ENCODE assay signal across 13 cellular contexts in the genomic region with DNA sequence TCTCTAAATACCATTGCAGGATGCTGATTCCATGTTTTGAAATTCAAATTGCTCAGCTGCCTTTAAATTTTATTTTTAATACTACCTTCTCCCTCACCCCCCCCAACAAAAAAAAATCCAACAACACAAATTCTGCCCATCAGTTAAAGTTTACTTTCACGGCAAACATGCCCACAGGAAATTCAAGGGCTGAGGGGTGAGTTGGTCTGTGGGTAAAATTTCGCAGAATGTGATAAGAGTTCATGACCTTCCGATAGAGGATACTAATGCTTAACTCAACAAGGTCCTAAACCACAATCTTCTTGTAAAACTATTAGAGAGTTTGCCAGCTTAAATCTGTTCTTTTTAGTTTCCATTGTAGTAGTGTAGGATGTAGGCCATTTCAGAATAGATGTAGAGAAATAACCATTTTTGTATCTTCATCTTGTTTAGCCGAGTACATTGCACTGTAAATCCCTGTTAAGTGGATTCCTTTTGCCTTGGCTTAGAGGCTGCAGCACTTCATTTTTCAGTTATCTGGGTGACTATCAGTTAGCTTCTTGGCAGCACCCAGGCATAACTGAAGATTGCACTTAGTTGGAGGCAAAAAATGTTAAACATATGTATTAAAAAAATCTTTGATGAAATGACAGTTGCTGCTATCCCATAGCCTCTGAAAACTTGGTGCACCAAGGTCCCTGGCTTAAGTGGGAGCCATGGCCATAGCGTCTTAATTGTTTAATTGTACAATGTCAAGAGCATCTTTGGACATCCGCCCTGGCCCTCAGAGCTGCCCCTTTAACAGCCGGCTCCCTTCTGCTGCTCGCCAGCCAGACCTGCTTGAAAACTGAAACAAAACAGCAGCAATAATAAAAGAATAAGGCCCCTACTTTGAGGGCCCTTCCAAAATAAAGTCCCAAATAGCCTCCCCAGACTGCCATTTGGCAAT.
DNase-seq lines count a peak whose midpoint lies in the region; FAIRE-seq and TF ChIP-seq lines count a peak whose summit lies in the region.
"Had no signal": no experiment of that assay in that cellular context is flagged by ENCODE, and none has a peak within 500 bp of the region (broad histone marks: within the 10 kb centered on the region; RNA-seq: fewer than 3 reads in every experiment).

No MANE protein-coding gene starts in this region.

- no peaks in the 10 kb centered on the region for H3K9me3 Mint-ChIP-seq in astrocyte (ENCODE audit: unreplicated experiment)
- H3K9me3 Mint-ChIP-seq in mesothelial cell of epicardium = no peaks in the 10 kb centered on the region
- H3K9me3 Mint-ChIP-seq in activated CD4-positive, alpha-beta T cell treated with anti-CD3 and anti-CD28 coated beads, Interleukin-2, amount 10 ng/mL, durations not matched to agents 7 days and 5 days = no peaks in the 10 kb centered on the region
- H3K9me3 Mint-ChIP-seq in HFFc6 = no peaks in the 10 kb centered on the region

- no peaks in the 10 kb centered on the region for H3K79me2 ChIP-seq in astrocyte (ENCODE audit: insufficient read depth, low read length)

- FAIRE-seq in astrocyte (lab: Jason Lieb, UNC) = no peak

- no peak overlapping the region for H2AFZ ChIP-seq in astrocyte (ENCODE audit: low read depth, low read length)

- peak overlapping the region; percentile 93 for H3K27ac ChIP-seq in BLaER1
- no peak overlapping the region for H3K27ac ChIP-seq in HUES64 (ENCODE audit: low read depth, low read length)
- H3K27ac ChIP-seq in astrocyte (ENCODE audit: low read depth, low read length) = no peak overlapping the region
- H3K27ac ChIP-seq: gastrocnemius medialis had no signal

- H4K20me1 ChIP-seq in BLaER1 (peaks cover 54% of the 10 kb centered on the region), astrocyte (ENCODE audit: insufficient read depth, low read length) (no peaks in the 10 kb centered on the region)

- H3K4me3 Mint-ChIP-seq in astrocyte (ENCODE audit: unreplicated experiment) = no peak overlapping the region
- peak overlapping the region; percentile 21 for H3K4me3 Mint-ChIP-seq in mesothelial cell of epicardium
- H3K4me3 Mint-ChIP-seq in activated CD4-positive, alpha-beta T cell treated with anti-CD3 and anti-CD28 coated beads, Interleukin-2, amount 10 ng/mL, durations not matched to agents 7 days and 5 days = no peak overlapping the region
- H3K4me3 Mint-ChIP-seq in HFFc6 = no peak overlapping the region

- TF ChIP-seq CTCF in astrocyte (IDR thresholded peaks at IDR 0.05; ENCODE audit: insufficient read depth, low read depth, low read length) (no peak), mesothelial cell of epicardium (IDR thresholded peaks at IDR 0.05; ENCODE audit: unreplicated experiment) (no peak), HFFc6 (IDR thresholded peaks at IDR 0.05) (no peak)

- H3K4me1 Mint-ChIP-seq in astrocyte (ENCODE audit: low read depth, unreplicated experiment) = peaks cover 16% of the 10 kb centered on the region
- peaks cover 47% of the 10 kb centered on the region for H3K4me1 Mint-ChIP-seq in mesothelial cell of epicardium
- H3K4me1 Mint-ChIP-seq in activated CD4-positive, alpha-beta T cell treated with anti-CD3 and anti-CD28 coated beads, Interleukin-2, amount 10 ng/mL, durations not matched to agents 7 days and 5 days = peaks cover 40% of the 10 kb centered on the region
- H3K4me1 Mint-ChIP-seq in HFFc6 (ENCODE audit: low read depth) = peaks cover 7% of the 10 kb centered on the region; the same call in 1 of the 2 replicates

- H3K9ac ChIP-seq in BLaER1 (peak overlapping the region; percentile 93), HUES64 (ENCODE audit: low read depth, low read length) (no peak overlapping the region), astrocyte (ENCODE audit: low read length) (no peak overlapping the region)

- CTCF ChIA-PET in activated CD4-positive, alpha-beta T cell treated with anti-CD3 and anti-CD28 coated beads, Interleukin-2, amount 10 ng/mL, durations not matched to agents 7 days and 5 days (lab: Charles Lee) = no interaction called here

- H3K9me3 ChIP-seq in BLaER1 (no peaks in the 10 kb centered on the region), HUES64 (ENCODE audit: insufficient read depth, low read depth, low read length) (no peaks in the 10 kb centered on the region), astrocyte (ENCODE audit: insufficient read depth, low read depth, low read length) (no peaks in the 10 kb centered on the region)
- H3K9me3 ChIP-seq: gastrocnemius medialis had no signal

- H3K4me2 ChIP-seq in BLaER1 (peak overlapping the region; percentile 94), astrocyte (ENCODE audit: low read length) (peak overlapping the region; percentile 41)

- no peak overlapping the region for H3K27ac Mint-ChIP-seq in astrocyte (ENCODE audit: unreplicated experiment)
- no peak overlapping the region for H3K27ac Mint-ChIP-seq in mesothelial cell of epicardium
- H3K27ac Mint-ChIP-seq in activated CD4-positive, alpha-beta T cell treated with anti-CD3 and anti-CD28 coated beads, Interleukin-2, amount 10 ng/mL, durations not matched to agents 7 days and 5 days = no peak overlapping the region
- no peak overlapping the region for H3K27ac Mint-ChIP-seq in HFFc6
- H3K27ac Mint-ChIP-seq: CD4-positive, CD25-positive, alpha-beta regulatory T cell had no signal

- H3K27me3 Mint-ChIP-seq in astrocyte (ENCODE audit: low read depth, unreplicated experiment) = peaks cover 67% of the 10 kb centered on the region
- H3K27me3 Mint-ChIP-seq in mesothelial cell of epicardium (ENCODE audit: low read depth) = peaks cover 29% of the 10 kb centered on the region
- peaks cover 69% of the 10 kb centered on the region for H3K27me3 Mint-ChIP-seq in activated CD4-positive, alpha-beta T cell treated with anti-CD3 and anti-CD28 coated beads, Interleukin-2, amount 10 ng/mL, durations not matched to agents 7 days and 5 days
- H3K27me3 Mint-ChIP-seq in HFFc6 (ENCODE audit: insufficient read depth) = peaks cover 57% of the 10 kb centered on the region

- POLR2A ChIA-PET in activated CD4-positive, alpha-beta T cell treated with anti-CD3 and anti-CD28 coated beads, Interleukin-2, amount 10 ng/mL, durations not matched to agents 7 days and 5 days (lab: Charles Lee) = no interaction called here

- H3K4me1 ChIP-seq in BLaER1 (peaks cover 75% of the 10 kb centered on the region), HUES64 (ENCODE audit: insufficient read depth, low read length) (peaks cover 40% of the 10 kb centered on the region), astrocyte (ENCODE audit: insufficient read depth, low read length) (peaks cover 14% of the 10 kb centered on the region)

- DNase-seq in astrocyte (ENCODE audit: low read depth) = no peak
- no peak for DNase-seq in mesothelial cell of epicardium (ENCODE audit: low spot score in 2 of 2, unreplicated experiment in 2 of 2)
- DNase-seq in activated CD4-positive, alpha-beta T cell treated with anti-CD3 and anti-CD28 coated beads, Interleukin-2, amount 10 ng/mL, durations not matched to agents 7 days and 5 days = no peak
- no peak for DNase-seq in HFFc6
- no peak for DNase-seq in NCI-H2171 treated with DMSO at 0.1 percent for 48 hours (lab: John Stamatoyannopoulos, UW)
- DNase-seq in stimulated activated CD4-positive, alpha-beta T cell treated with anti-CD3 and anti-CD28 coated beads, Interleukin-4, amount 100 ng/mL, for 24 hours = no peak
- DNase-seq: activated CD4-positive, CD25-positive, alpha-beta regulatory T cell; activated effector memory CD4-positive, alpha-beta T cell treated with Interleukin-2 at 50 U/mL for 16 hours; CD4-positive, CD25-positive, alpha-beta regulatory T cell; gastrocnemius medialis had no signal

- H3K4me3 ChIP-seq in BLaER1 (peak overlapping the region; percentile 90), HUES64 (ENCODE audit: low read length) (peak overlapping the region; percentile 71), astrocyte (ENCODE audit: insufficient read depth, low read depth, low read length) (no peak overlapping the region)
- H3K4me3 ChIP-seq: lung had no signal

- H3K27me3 ChIP-seq in BLaER1 = no peaks in the 10 kb centered on the region
- H3K27me3 ChIP-seq in HUES64 (ENCODE audit: insufficient read depth, low read length) = peaks cover 32% of the 10 kb centered on the region
- H3K27me3 ChIP-seq in astrocyte (ENCODE audit: insufficient read depth, low read length) = peaks cover 34% of the 10 kb centered on the region
- H3K27me3 ChIP-seq: gastrocnemius medialis had no signal

- WGBS in HUES64 = 78% methylated on average over 6 of the region's 8 CpGs

- H3K36me3 Mint-ChIP-seq in astrocyte (ENCODE audit: low read depth, unreplicated experiment) (peaks cover 1% of the 10 kb centered on the region), mesothelial cell of epicardium (no peaks in the 10 kb centered on the region), HFFc6 (ENCODE audit: low read depth) (no peaks in the 10 kb centered on the region)
- peaks cover 5% of the 10 kb centered on the region for H3K36me3 Mint-ChIP-seq in activated CD4-positive, alpha-beta T cell treated with anti-CD3 and anti-CD28 coated beads, Interleukin-2, amount 10 ng/mL, durations not matched to agents 7 days and 5 days (ENCODE audit: low read depth)
- H3K36me3 Mint-ChIP-seq: CD4-positive, CD25-positive, alpha-beta regulatory T cell had no signal

- H3K36me3 ChIP-seq in BLaER1 = no peaks in the 10 kb centered on the region
- no peaks in the 10 kb centered on the region for H3K36me3 ChIP-seq in HUES64 (ENCODE audit: insufficient read depth, low read length)
- no peaks in the 10 kb centered on the region for H3K36me3 ChIP-seq in astrocyte (ENCODE audit: insufficient read depth, low read length)
- H3K36me3 ChIP-seq: gastrocnemius medialis had no signal
